ENCODE assay signal across 1 cellular context in genomic region chr1:25651036-25651640, GRCh38.
TF ChIP-seq lines count a peak whose summit lies in the region.

No MANE protein-coding gene starts in this region.

TF ChIP-seq in SK-N-SH treated with all-trans-retinoic acid at 6 μM for 48 hours, 23 proteins besides CTCF, POLR2A, EP300 and RAD21 (continued from another document):
- TF ChIP-seq, protein P1, sequence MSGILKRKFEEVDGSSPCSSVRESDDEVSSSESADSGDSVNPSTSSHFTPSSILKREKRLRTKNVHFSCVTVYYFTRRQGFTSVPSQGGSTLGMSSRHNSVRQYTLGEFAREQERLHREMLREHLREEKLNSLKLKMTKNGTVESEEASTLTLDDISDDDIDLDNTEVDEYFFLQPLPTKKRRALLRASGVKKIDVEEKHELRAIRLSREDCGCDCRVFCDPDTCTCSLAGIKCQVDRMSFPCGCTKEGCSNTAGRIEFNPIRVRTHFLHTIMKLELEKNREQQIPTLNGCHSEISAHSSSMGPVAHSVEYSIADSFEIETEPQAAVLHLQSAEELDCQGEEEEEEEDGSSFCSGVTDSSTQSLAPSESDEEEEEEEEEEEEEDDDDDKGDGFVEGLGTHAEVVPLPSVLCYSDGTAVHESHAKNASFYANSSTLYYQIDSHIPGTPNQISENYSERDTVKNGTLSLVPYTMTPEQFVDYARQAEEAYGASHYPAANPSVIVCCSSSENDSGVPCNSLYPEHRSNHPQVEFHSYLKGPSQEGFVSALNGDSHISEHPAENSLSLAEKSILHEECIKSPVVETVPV (CRISPR knock-in tag; IDR thresholded peaks at IDR 0.05) = no peak
- TF ChIP-seq ISL1 (CRISPR knock-in tag; IDR thresholded peaks at IDR 0.05) = no peak
- TF ChIP-seq POU6F1 (CRISPR knock-in tag; IDR thresholded peaks at IDR 0.05; ENCODE audit: borderline replicate concordance, low read depth) = no peak
- no peak for TF ChIP-seq OSR1 (CRISPR knock-in tag; IDR thresholded peaks at IDR 0.05)
- TF ChIP-seq ZNF8 (CRISPR knock-in tag; IDR thresholded peaks at IDR 0.05) = no peak
- TF ChIP-seq, protein P2, sequence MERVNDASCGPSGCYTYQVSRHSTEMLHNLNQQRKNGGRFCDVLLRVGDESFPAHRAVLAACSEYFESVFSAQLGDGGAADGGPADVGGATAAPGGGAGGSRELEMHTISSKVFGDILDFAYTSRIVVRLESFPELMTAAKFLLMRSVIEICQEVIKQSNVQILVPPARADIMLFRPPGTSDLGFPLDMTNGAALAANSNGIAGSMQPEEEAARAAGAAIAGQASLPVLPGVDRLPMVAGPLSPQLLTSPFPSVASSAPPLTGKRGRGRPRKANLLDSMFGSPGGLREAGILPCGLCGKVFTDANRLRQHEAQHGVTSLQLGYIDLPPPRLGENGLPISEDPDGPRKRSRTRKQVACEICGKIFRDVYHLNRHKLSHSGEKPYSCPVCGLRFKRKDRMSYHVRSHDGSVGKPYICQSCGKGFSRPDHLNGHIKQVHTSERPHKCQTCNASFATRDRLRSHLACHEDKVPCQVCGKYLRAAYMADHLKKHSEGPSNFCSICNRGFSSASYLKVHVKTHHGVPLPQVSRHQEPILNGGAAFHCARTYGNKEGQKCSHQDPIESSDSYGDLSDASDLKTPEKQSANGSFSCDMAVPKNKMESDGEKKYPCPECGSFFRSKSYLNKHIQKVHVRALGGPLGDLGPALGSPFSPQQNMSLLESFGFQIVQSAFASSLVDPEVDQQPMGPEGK (CRISPR knock-in tag; IDR thresholded peaks at IDR 0.05; ENCODE audit: borderline replicate concordance) = no peak
- TF ChIP-seq ZNF565 (CRISPR knock-in tag; conservative IDR thresholded peaks at IDR 0.05; ENCODE audit: low read depth) = no peak
- TF ChIP-seq ESRRG (CRISPR knock-in tag; IDR thresholded peaks at IDR 0.05) = no peak
- TF ChIP-seq RARB (CRISPR knock-in tag; IDR thresholded peaks at IDR 0.05) = no peak
- no peak for TF ChIP-seq TSHZ2 (CRISPR knock-in tag; IDR thresholded peaks at IDR 0.05)
